Comparison of ENCODE assay signal across 22 cellular contexts in genomic region chr14:55317907-55318306, GRCh38.
"Had no signal": no experiment of that assay in that cellular context is flagged by ENCODE, and none has a peak within 500 bp of the region (broad histone marks: within the 10 kb centered on the region; RNA-seq: fewer than 3 reads in every experiment).

No MANE protein-coding gene starts in this region.

- H3K4me3 Mint-ChIP-seq: activated CD4-positive, alpha-beta T cell treated with anti-CD3 and anti-CD28 coated beads, Interleukin-2, amount 10 ng/mL, durations not matched to agents 7 days and 5 days; activated CD8-positive, alpha-beta memory T cell treated with anti-CD3 and anti-CD28 coated beads, Interleukin-2, amount 10 ng/mL, durations not matched to agents 7 days and 5 days; activated CD8-positive, alpha-beta T cell treated with anti-CD3 and anti-CD28 coated beads for 36 hours; brain; endodermal cell; neural crest cell; stimulated activated naive B cell treated with anti-CD40 and anti-IgM and Interleukin-4, amounts not matched to agents 10 μg/mL and 1 μg/mL and 100 μg/mL, for 72 hours had no signal

- DNase-seq: activated CD4-positive, alpha-beta T cell treated with anti-CD3 and anti-CD28 coated beads, Interleukin-2, amount 10 ng/mL, durations not matched to agents 7 days and 5 days; activated CD4-positive, CD25-positive, alpha-beta regulatory T cell treated with anti-CD3 and anti-CD28 coated beads, Interleukin-2, amount 50 U/mL, for 72 hours; activated CD8-positive, alpha-beta memory T cell treated with anti-CD3 and anti-CD28 coated beads, Interleukin-2, amount 10 ng/mL, durations not matched to agents 7 days and 5 days; activated CD8-positive, alpha-beta T cell treated with anti-CD3 and anti-CD28 coated beads for 36 hours; activated gamma-delta T cell; activated naive CD4-positive, alpha-beta T cell treated with anti-CD3 and anti-CD28 coated beads, Interleukin-2, amount 50 U/mL, for 16 hours; activated T-cell treated with anti-CD3 and anti-CD28 coated beads for 4 hours; aorta; central memory CD4-positive, alpha-beta T cell; endodermal cell; esophagus squamous epithelium; head of caudate nucleus; occipital lobe; posterior cingulate gyrus; stimulated activated CD4-positive, alpha-beta T cell treated with anti-CD3 and anti-CD28 coated beads, Interleukin-2, amount 100 ng/mL, for 48 hours; stimulated activated CD8-positive, alpha-beta memory T cell treated with anti-CD3 and anti-CD28 coated beads, Interleukin-4, amount 100 ng/mL, for 48 hours; stimulated activated naive B cell treated with anti-CD40 and anti-IgM and Interleukin-4, amounts not matched to agents 10 μg/mL and 1 μg/mL and 100 μg/mL, for 72 hours; upper lobe of left lung had no signal

- H3K27me3 ChIP-seq: esophagus squamous epithelium, gastroesophageal sphincter, upper lobe of left lung had no signal

- H3K4me1 ChIP-seq: gastroesophageal sphincter, upper lobe of left lung had no signal

- H3K27ac Mint-ChIP-seq: activated CD4-positive, alpha-beta T cell treated with anti-CD3 and anti-CD28 coated beads, Interleukin-2, amount 10 ng/mL, durations not matched to agents 7 days and 5 days; activated CD8-positive, alpha-beta memory T cell treated with anti-CD3 and anti-CD28 coated beads, Interleukin-2, amount 10 ng/mL, durations not matched to agents 7 days and 5 days; activated CD8-positive, alpha-beta T cell treated with anti-CD3 and anti-CD28 coated beads for 36 hours; stimulated activated naive B cell treated with anti-CD40 and anti-IgM and Interleukin-4, amounts not matched to agents 10 μg/mL and 1 μg/mL and 100 μg/mL, for 72 hours had no signal

- H3K27ac ChIP-seq: gastroesophageal sphincter, upper lobe of left lung had no signal

- H3K4me3 ChIP-seq: esophagus squamous epithelium, gastroesophageal sphincter, upper lobe of left lung had no signal

- ATAC-seq: activated CD8-positive, alpha-beta memory T cell treated with anti-CD3 and anti-CD28 coated beads, Interleukin-2, amount 10 ng/mL, durations not matched to agents 7 days and 5 days; activated CD8-positive, alpha-beta T cell treated with anti-CD3 and anti-CD28 coated beads for 36 hours; gastroesophageal sphincter; sciatic nerve; stimulated activated naive B cell treated with anti-CD40 and anti-IgM and Interleukin-4, amounts not matched to agents 10 μg/mL and 1 μg/mL and 100 μg/mL, for 72 hours had no signal

- H3K4me1 Mint-ChIP-seq: activated CD4-positive, alpha-beta T cell treated with anti-CD3 and anti-CD28 coated beads, Interleukin-2, amount 10 ng/mL, durations not matched to agents 7 days and 5 days; brain; neural crest cell had no signal

- H3K27me3 Mint-ChIP-seq: activated CD4-positive, alpha-beta T cell treated with anti-CD3 and anti-CD28 coated beads, Interleukin-2, amount 10 ng/mL, durations not matched to agents 7 days and 5 days; activated CD8-positive, alpha-beta memory T cell treated with anti-CD3 and anti-CD28 coated beads, Interleukin-2, amount 10 ng/mL, durations not matched to agents 7 days and 5 days; activated CD8-positive, alpha-beta T cell treated with anti-CD3 and anti-CD28 coated beads for 36 hours; brain; stimulated activated naive B cell treated with anti-CD40 and anti-IgM and Interleukin-4, amounts not matched to agents 10 μg/mL and 1 μg/mL and 100 μg/mL, for 72 hours had no signal
